7 cellular contexts compared by ENCODE assay signal in genomic region chr16:15154005-15154404, GRCh38. TPM values are rescaled to one million over a fixed set of nuclear protein-coding genes. Genes with fewer than 3 reads are reported as not detected.
A peak's percentile ranks its signal among the peaks of the same experiment; 100 is the strongest.
DNase-seq lines count a peak whose midpoint lies in the region; ATAC-seq, FAIRE-seq and TF ChIP-seq lines count a peak whose summit lies in the region.
"Not testable (repeated sequence)": the region's sequence is repeated elsewhere in the genome, so short reads cannot be mapped to it uniquely, and the experiment has no call there.

No MANE protein-coding gene starts in this region.

- TF ChIP-seq EP300 in K562 (IDR thresholded peaks at IDR 0.05; ENCODE audit: low read length); gastroesophageal sphincter (IDR thresholded peaks at IDR 0.05): not testable (repeated sequence)

- CTCF ChIA-PET in K562 (lab: Yijun Ruan, JAX; ENCODE audit: low intra/inter-chr PET ratio), result not testable (repeated sequence)

- H3K27me3 ChIP-seq in K562 (ENCODE audit: control insufficient read depth in 2 of 2, insufficient read depth in 2 of 2, low read length in 2 of 2); gastroesophageal sphincter; skeletal muscle satellite cell (ENCODE audit: control insufficient read depth, insufficient read depth, low read length): not testable (repeated sequence)

- H3K4me1 Mint-ChIP-seq in activated CD4-positive, alpha-beta T cell treated with anti-CD3 and anti-CD28 coated beads, Interleukin-2, amount 10 ng/mL, durations not matched to agents 24 days and 14 days; mesothelial cell of epicardium: not testable (repeated sequence)

- intact Hi-C loops in activated CD4-positive, alpha-beta T cell treated with anti-CD3 and anti-CD28 coated beads, Interleukin-2, amount 10 ng/mL, durations not matched to agents 24 days and 14 days (cut with micrococcal nuclease); K562 (cut with micrococcal nuclease): not testable (repeated sequence)

- peak; percentile 37 for DNase-seq in NCI-H69 (lab: John Stamatoyannopoulos, UW)
- peak; percentile 73 for DNase-seq in activated CD4-positive, alpha-beta T cell treated with anti-CD3 and anti-CD28 coated beads, Interleukin-2, amount 10 ng/mL, durations not matched to agents 24 days and 14 days
- not testable (repeated sequence) for DNase-seq in K562 (ENCODE audit: extremely low read depth in 1 of 4, low spot score in 3 of 4); mesothelial cell of epicardium (ENCODE audit: low spot score in 2 of 2, unreplicated experiment in 2 of 2)

- H3K79me2 ChIP-seq in K562 (ENCODE audit: control insufficient read depth, insufficient read depth, low read length), result not testable (repeated sequence)

- in situ Hi-C loops in K562 (cut with MboI), result not testable (repeated sequence)

- H2AFZ ChIP-seq in K562 (ENCODE audit: low read depth, low read length), result not testable (repeated sequence)

- H3K27me3 Mint-ChIP-seq in activated CD4-positive, alpha-beta T cell treated with anti-CD3 and anti-CD28 coated beads, Interleukin-2, amount 10 ng/mL, durations not matched to agents 24 days and 14 days; mesothelial cell of epicardium (ENCODE audit: low read depth): not testable (repeated sequence)

- not testable (repeated sequence) for TF ChIP-seq RAD21 in K562 (CRISPR knock-in tag; conservative IDR thresholded peaks at IDR 0.05 in 1 of 2, IDR thresholded peaks at IDR 0.05 in 1 of 2)

- not testable (repeated sequence) for TF ChIP-seq POLR2A in K562 (conservative IDR thresholded peaks at IDR 0.05); gastroesophageal sphincter (IDR thresholded peaks at IDR 0.05)

- not testable (repeated sequence) for H3K9me3 ChIP-seq in K562 (replicated peaks; ENCODE audit: control insufficient read depth, insufficient read depth, low read depth, low read length); gastroesophageal sphincter; skeletal muscle satellite cell (replicated peaks; ENCODE audit: low read length)

- FAIRE-seq in K562 (lab: Jason Lieb, UNC), result not testable (repeated sequence)

- not testable (repeated sequence) for ATAC-seq in K562, gastroesophageal sphincter

- WGBS in K562 (ENCODE audit: insufficient coverage, low coverage, missing lambda C conversion rate), result no CpG with 5 or more reads among the region's 48 CpGs
- no CpG with 5 or more reads among the region's 48 CpGs for WGBS in gastroesophageal sphincter (ENCODE audit: low coverage in 1 of 2), 2 donors

- BruUV-seq in K562 (replicated peaks; lab: Mats Ljungman, UMichigan), result not testable (repeated sequence)

- not testable (repeated sequence) for H3K36me3 ChIP-seq in K562 (ENCODE audit: control insufficient read depth, insufficient read depth, low read length); gastroesophageal sphincter; skeletal muscle satellite cell (ENCODE audit: insufficient read depth, low read length)

- H3K36me3 Mint-ChIP-seq in activated CD4-positive, alpha-beta T cell treated with anti-CD3 and anti-CD28 coated beads, Interleukin-2, amount 10 ng/mL, durations not matched to agents 24 days and 14 days (ENCODE audit: low read depth); mesothelial cell of epicardium: not testable (repeated sequence)

- peak overlapping the region; percentile 78 for H3K4me3 Mint-ChIP-seq in activated CD4-positive, alpha-beta T cell treated with anti-CD3 and anti-CD28 coated beads, Interleukin-2, amount 10 ng/mL, durations not matched to agents 24 days and 14 days
- H3K4me3 Mint-ChIP-seq in mesothelial cell of epicardium, result peak overlapping the region; percentile 68

- H3K9me3 Mint-ChIP-seq in activated CD4-positive, alpha-beta T cell treated with anti-CD3 and anti-CD28 coated beads, Interleukin-2, amount 10 ng/mL, durations not matched to agents 24 days and 14 days; mesothelial cell of epicardium: not testable (repeated sequence)

- not testable (repeated sequence) for H3K27ac Mint-ChIP-seq in activated CD4-positive, alpha-beta T cell treated with anti-CD3 and anti-CD28 coated beads, Interleukin-2, amount 10 ng/mL, durations not matched to agents 24 days and 14 days; mesothelial cell of epicardium

- H3K4me1 ChIP-seq in K562 (replicated peaks in 1 of 2; ENCODE audit: control insufficient read depth in 2 of 2, insufficient read depth in 2 of 2, low read length in 2 of 2); gastroesophageal sphincter; skeletal muscle satellite cell (ENCODE audit: control insufficient read depth, insufficient read depth, low read length): not testable (repeated sequence)

- not testable (repeated sequence) for H3K4me2 ChIP-seq in K562 (ENCODE audit: insufficient read depth, low read length)
- peak overlapping the region; percentile 65 for H3K4me2 ChIP-seq in skeletal muscle satellite cell (ENCODE audit: low read length)

- H3K4me3 ChIP-seq in GM08714 (ENCODE audit: low read length) (peak overlapping the region; percentile 75; the same call in 1 of the 2 replicates), gastroesophageal sphincter (peak overlapping the region; percentile 58 to 93), skeletal muscle satellite cell (ENCODE audit: low read length) (peak overlapping the region; percentile 66)
- H3K4me3 ChIP-seq in K562, result not testable (repeated sequence)

- H3K27ac ChIP-seq in K562 (ENCODE audit: extremely low read depth, low read depth, low read length), result not testable (repeated sequence)
- peak overlapping the region; percentile 70 to 90 (median 86) for H3K27ac ChIP-seq in gastroesophageal sphincter

- not testable (repeated sequence) for TF ChIP-seq CTCF in K562 (IDR thresholded peaks at IDR 0.05 in 2 of 3, conservative IDR thresholded peaks at IDR 0.05 in 1 of 3; ENCODE audit: insufficient read depth in 2 of 3, low read depth in 1 of 3, low read length in 3 of 3); gastroesophageal sphincter (IDR thresholded peaks at IDR 0.05); mesothelial cell of epicardium (IDR thresholded peaks at IDR 0.05; ENCODE audit: unreplicated experiment)

- POLR2A ChIA-PET in K562 (lab: Yijun Ruan, JAX), result not testable (repeated sequence)

- H3K9ac ChIP-seq in K562 (ENCODE audit: insufficient read depth in 1 of 2, low read depth in 2 of 2, low read length in 2 of 2), result not testable (repeated sequence)
- peak overlapping the region; percentile 63 for H3K9ac ChIP-seq in skeletal muscle satellite cell (ENCODE audit: low read depth, low read length)

- not testable (repeated sequence) for H3K9me1 ChIP-seq in K562 (ENCODE audit: control insufficient read depth, insufficient read depth, low read length)

- not testable (repeated sequence) for H4K20me1 ChIP-seq in K562 (replicated peaks; ENCODE audit: control insufficient read depth, insufficient read depth, low read length)

TF ChIP-seq in K562, 482 proteins besides CTCF, POLR2A, EP300 and RAD21:
- peak; percentile 40 for TF ChIP-seq RBM22 (IDR thresholded peaks at IDR 0.05; ENCODE audit: low read depth, low read length, poor library complexity, severe bottlenecking)

RNA-seq across cellular contexts. Expression of gene RRN3, which starts 59.9 kb away (rescaled TPM):
- total RNA-seq in activated CD4-positive, alpha-beta T cell treated with anti-CD3 and anti-CD28 coated beads, Interleukin-2, amount 10 ng/mL, durations not matched to agents 24 days and 14 days, result 34.1 and 38.4 TPM in 2 replicates
- 31.3 and 50.9 TPM in 2 replicates for total RNA-seq in K562 (2011; cell fraction: chromatin; rRNA removed; ENCODE audit: low replicate concordance)
- 11.5 and 14.5 TPM in 2 replicates for total RNA-seq in K562 (2011; cell fraction: nucleolus; rRNA removed)
- 17.4 and 19.7 TPM in 2 replicates for total RNA-seq in K562 (2011; cell fraction: nucleoplasm; rRNA removed)
- total RNA-seq in K562 (2014; rRNA removed) (22.2 and 23.9 TPM in 2 replicates), K562 (2014; rRNA removed; fragmentation: Illumina TruSeq; extraction: Trizol) (37.3 and 40.5 TPM in 2 replicates), K562 (2015; rRNA removed; fragmentation: Illumina TruSeq; extraction: Trizol) (33.9 and 35.7 TPM in 2 replicates), K562 (2021) (27.8 and 28.0 TPM in 2 replicates), gastroesophageal sphincter (10 to 100 TPM; 27.9 to 42.3 (median 31.1) TPM), mesothelial cell of epicardium (31.9 to 34.1 TPM (median 32.9 TPM) in 3 replicates)
- polyA plus RNA-seq in K562 (2011; rRNA removed) (27.4 and 49.5 TPM in 2 replicates), K562 (2014; fragmentation: Illumina TruSeq; extraction: Trizol) (26.4 and 26.7 TPM in 2 replicates), K562 (2014; fragmentation: Nextera tagmentation; extraction: Ambion mirVana) (10 to 100 TPM; 22.6 to 38.5 TPM), K562 (2014; rRNA removed) (28.4 and 28.6 TPM in 2 replicates)
- 12.5 and 15.7 TPM in 2 replicates for polyA plus RNA-seq in K562 (2011; cell fraction: cytosol; rRNA removed)
- 21.6 and 22.9 TPM in 2 replicates for polyA plus RNA-seq in K562 (2011; cell fraction: nucleus; rRNA removed)
- 11.6 and 18.3 TPM in 2 replicates for polyA plus RNA-seq in K562 (2012)
- 41.8 and 65.6 TPM in 2 replicates for polyA minus RNA-seq in K562 (2011; rRNA and poly(A)+ RNA removed)
- 15.0 and 26.1 TPM in 2 replicates for polyA minus RNA-seq in K562 (2011; cell fraction: cytosol; rRNA and poly(A)+ RNA removed)
- 11.0 and 14.8 TPM in 2 replicates for polyA minus RNA-seq in K562 (2011; cell fraction: nucleus; rRNA and poly(A)+ RNA removed)
- 29.7 and 37.5 TPM in 2 replicates for total RNA-seq in skeletal muscle satellite cell (2012; rRNA removed)
